In genomic region chr1:78303620-78304019, GRCh38 we compare ENCODE assay signal across 11 cellular contexts.
DNase-seq lines count a peak whose midpoint lies in the region; ATAC-seq and TF ChIP-seq lines count a peak whose summit lies in the region.
"Had no signal": no experiment of that assay in that cellular context is flagged by ENCODE, and none has a peak within 500 bp of the region (broad histone marks: within the 10 kb centered on the region; RNA-seq: fewer than 3 reads in every experiment).

No MANE protein-coding gene starts in this region.

- H2BK15ac ChIP-seq in IMR-90 (ENCODE audit: low read depth, low read length), result no peak overlapping the region

- H3K27ac ChIP-seq in IMR-90 (ENCODE audit: insufficient read depth, low read length), result no peak overlapping the region

- peak overlapping the region; percentile 93 for H2BK5ac ChIP-seq in IMR-90 (ENCODE audit: low read depth, low read length, poor library complexity, severe bottlenecking)

- TF ChIP-seq CTCF in IMR-90 (conservative IDR thresholded peaks at IDR 0.05; ENCODE audit: low read depth, low read length) (no peak), lower leg skin (IDR thresholded peaks at IDR 0.05) (no peak)

- no peak overlapping the region for H2AFZ ChIP-seq in IMR-90 (replicated peaks; ENCODE audit: low read length, poor library complexity)

- H3K9me1 ChIP-seq in IMR-90 (ENCODE audit: insufficient read depth, low read length), result no peaks in the 10 kb centered on the region

- no peak overlapping the region for H2AK9ac ChIP-seq in IMR-90 (replicated peaks; ENCODE audit: low read depth, low read length, poor library complexity)

- H4K20me1 ChIP-seq in IMR-90 (ENCODE audit: insufficient read depth, low read length), result no peaks in the 10 kb centered on the region

- H3K23ac ChIP-seq in IMR-90 (ENCODE audit: low read depth, low read length), result peak overlapping the region; percentile 68; the same call in 1 of the 2 replicates

- TF ChIP-seq RAD21 in IMR-90 (IDR thresholded peaks at IDR 0.05; ENCODE audit: low read length), result peak; percentile 14; the same call in 1 of the 2 replicates

- no peak overlapping the region for H3K56ac ChIP-seq in IMR-90 (ENCODE audit: extremely low read depth, insufficient read depth, low read length)

- no peaks in the 10 kb centered on the region for H3K36me3 ChIP-seq in IMR-90 (ENCODE audit: control insufficient read depth, insufficient read depth, low read length)

- H4K91ac ChIP-seq in IMR-90 (ENCODE audit: insufficient read depth, low read depth, low read length), result peak overlapping the region; percentile 19; the same call in 1 of the 2 replicates

- H3K4me1 ChIP-seq in IMR-90 (ENCODE audit: control insufficient read depth, insufficient read depth, low read length), result no peaks in the 10 kb centered on the region

- no peaks in the 10 kb centered on the region for H3K79me1 ChIP-seq in IMR-90 (ENCODE audit: low read depth in 1 of 2, low read length in 2 of 2)

- no peak overlapping the region for H2AK5ac ChIP-seq in IMR-90 (ENCODE audit: low read depth, low read length)

- H3K27me3 ChIP-seq in IMR-90 (ENCODE audit: control insufficient read depth, insufficient read depth, low read length), result no peaks in the 10 kb centered on the region

- peak overlapping the region; percentile 86; the same call in 1 of the 2 replicates for H3K18ac ChIP-seq in IMR-90 (ENCODE audit: low read depth, low read length)

- CTCF ChIA-PET in IMR-90 (lab: Yijun Ruan, JAX), result interaction anchor here (0.5 kb wide), 1 partner anchor 67 kb away, joined by 3 read pairs; no protein-coding TSS in a partner anchor

- ATAC-seq in IMR-90 (ENCODE audit: low read depth) (peak; percentile 82), HG03469 (IDR thresholded peaks at IDR 0.05; ENCODE audit: unreplicated experiment) (no peak)
- ATAC-seq: left colon had no signal

- H3K4me2 ChIP-seq in IMR-90 (ENCODE audit: low read depth, low read length), result no peak overlapping the region

- no peak overlapping the region for H4K5ac ChIP-seq in IMR-90 (ENCODE audit: low read depth, low read length)

- dilution Hi-C loops in IMR-90 (cut with HindIII; ENCODE audit: low sequenced_read_pairs, unreplicated experiment), result no loop called here

- POLR2A ChIA-PET in IMR-90 (lab: Charles Lee; ENCODE audit: unreplicated experiment), result no interaction called here

- DNase-seq in 8988T (peak; percentile 4), IMR-90 (peak; percentile 95), dermis blood vessel endothelial cell (peak; percentile 44), lower leg skin (ENCODE audit: low spot score in 2 of 2) (peak; percentile 83 to 89), DMS79 treated with DMSO at 0.1 percent for 48 hours (lab: John Stamatoyannopoulos, UW) (no peak), AML-193 (lab: John Stamatoyannopoulos, UW) (no peak)
- DNase-seq in stimulated activated CD4-positive, alpha-beta T cell treated with anti-CD3 and anti-CD28 coated beads, Interleukin-15, amount 100 ng/mL, for 24 hours, result no peak
- DNase-seq: effector CD4-positive, alpha-beta T cell; left colon; NCI-H526 treated with DMSO at 0.1 percent for 48 hours had no signal

- H3K4ac ChIP-seq in IMR-90 (ENCODE audit: low read depth, low read length), result peak overlapping the region; percentile 76; the same call in 1 of the 2 replicates

- 0% methylated on average over 1 of the region's 2 CpGs; no CpG with 5 or more reads in 1 of the 2 experiments for WGBS in IMR-90 (ENCODE audit: extremely low coverage in 2 of 2, insufficient read length in 1 of 2), 2 experiments
- 10 to 11% methylated on average over 2 of the region's 2 CpGs for WGBS in lower leg skin, 2 donors

- no peak for TF ChIP-seq POLR2A in IMR-90 (IDR thresholded peaks at IDR 0.05; ENCODE audit: low read depth, low read length)
- no peak for TF ChIP-seq POLR2A in lower leg skin (IDR thresholded peaks at IDR 0.05)

- intact Hi-C loops in IMR-90 (cut with micrococcal nuclease) (no loop called here), lower leg skin (cut with DNase I; ENCODE audit: low total_unique reads) (no loop called here)

- no peak overlapping the region for H3K4me3 ChIP-seq in IMR-90 (ENCODE audit: insufficient read depth, low read depth, low read length)
- no peak overlapping the region for H3K4me3 ChIP-seq in lower leg skin (ENCODE audit: low read depth, poor library complexity, severe bottlenecking)

- peak overlapping the region; percentile 77; the same call in 1 of the 2 replicates for H3K14ac ChIP-seq in IMR-90 (replicated peaks; ENCODE audit: low read depth, low read length)

- H4K8ac ChIP-seq in IMR-90 (ENCODE audit: low read depth in 2 of 2, low read length in 2 of 2), result peak overlapping the region in 1 of 2 experiments; percentile 72; a peak in 2 of 4 replicates

- no peak overlapping the region for H3K9ac ChIP-seq in IMR-90 (ENCODE audit: low read depth, low read length)

- H3K9me3 ChIP-seq in IMR-90 (ENCODE audit: control insufficient read depth, insufficient read depth, low read length), result no peaks in the 10 kb centered on the region

- peak overlapping the region; percentile 91; the same call in 1 of the 2 replicates for H2BK20ac ChIP-seq in IMR-90 (ENCODE audit: low read depth, low read length)

- no TSS peak for BruUV-seq in IMR-90 (replicated peaks; lab: Mats Ljungman, UMichigan)

- in situ Hi-C loops in IMR-90 (cut with MboI; ENCODE audit: low sequenced_read_pairs), result no loop called here

- peak overlapping the region; percentile 85 for H2BK120ac ChIP-seq in IMR-90 (ENCODE audit: low read depth, low read length)

TF ChIP-seq in IMR-90, 13 proteins besides CTCF, POLR2A, EP300 and RAD21:
- no peak for TF ChIP-seq SMC3 (IDR thresholded peaks at IDR 0.05; ENCODE audit: low read depth, low read length)
- peak; percentile 87 for TF ChIP-seq FOS (IDR thresholded peaks at IDR 0.05; ENCODE audit: low read depth, low read length)
- TF ChIP-seq RCOR1 (IDR thresholded peaks at IDR 0.05; ENCODE audit: insufficient replicate concordance, low read length), result no peak
- TF ChIP-seq BHLHE40 (IDR thresholded peaks at IDR 0.05; ENCODE audit: low read depth, low read length), result no peak
- no peak for TF ChIP-seq ELK1 (IDR thresholded peaks at IDR 0.05; ENCODE audit: borderline replicate concordance, low read depth, low read length)
- no peak for TF ChIP-seq MAFK (IDR thresholded peaks at IDR 0.05; ENCODE audit: low read depth, low read length)
- TF ChIP-seq USF2 (IDR thresholded peaks at IDR 0.05; ENCODE audit: low read depth, low read length), result no peak
- no peak for TF ChIP-seq MXI1 (IDR thresholded peaks at IDR 0.05; ENCODE audit: borderline replicate concordance, low read depth, low read length)
- no peak; the same call in 1 of the 2 replicates for TF ChIP-seq NFE2L2 (IDR thresholded peaks at IDR 0.05; ENCODE audit: low read depth, low read length)
- no peak for TF ChIP-seq RFX5 (IDR thresholded peaks at IDR 0.05; ENCODE audit: low read depth, low read length)
- TF ChIP-seq CHD1 (IDR thresholded peaks at IDR 0.05; ENCODE audit: low read depth, low read length), result no peak
- peak; percentile 88 for TF ChIP-seq CEBPB (IDR thresholded peaks at IDR 0.05; ENCODE audit: low read depth, low read length)
- TF ChIP-seq MAZ (IDR thresholded peaks at IDR 0.05; ENCODE audit: borderline replicate concordance, low read depth, low read length), result no peak

Comparison
In these comparisons a context has a peak if more than half of its experiments do, and no peak if none do; other contexts are left out.
1. DNase-seq: peak in 8988T (single experiment), IMR-90 (single experiment), dermis blood vessel endothelial cell (single experiment) and lower leg skin (2 of 2); none in DMS79 treated with DMSO at 0.1 percent for 48 hours (single experiment), AML-193 (0 of 2) and stimulated activated CD4-positive, alpha-beta T cell treated with anti-CD3 and anti-CD28 coated beads, Interleukin-15, amount 100 ng/mL, for 24 hours (single experiment).